27 cellular contexts compared by ENCODE assay signal in genomic region chr14:88866305-88866704, GRCh38. TPM values are rescaled to one million over a fixed set of nuclear protein-coding genes. Genes with fewer than 3 reads are reported as not detected.
DNase-seq lines count a peak whose midpoint lies in the region; ATAC-seq, FAIRE-seq and TF ChIP-seq lines count a peak whose summit lies in the region.
"Had no signal": no experiment of that assay in that cellular context is flagged by ENCODE, and none has a peak within 500 bp of the region (broad histone marks: within the 10 kb centered on the region; RNA-seq: fewer than 3 reads in every experiment).

No MANE protein-coding gene starts in this region.

- H2BK15ac ChIP-seq in IMR-90 (ENCODE audit: low read depth, low read length): no peak overlapping the region

- in situ Hi-C loops in IMR-90 (cut with MboI; ENCODE audit: low sequenced_read_pairs) (no loop called here), HepG2 (cut with HindIII; ENCODE audit: extremely low pct_ligation_motif_present, low pct_unique_long_range_greater_than_20kb) (no loop called here)

- H4K8ac ChIP-seq in IMR-90 (ENCODE audit: low read depth in 2 of 2, low read length in 2 of 2): peak overlapping the region in 1 of 2 experiments; percentile 82; a peak in 2 of 4 replicates

- no peak overlapping the region for H3K4me3 Mint-ChIP-seq in naive thymus-derived CD4-positive, alpha-beta T cell
- H3K4me3 Mint-ChIP-seq in activated naive CD4-positive, alpha-beta T cell treated with anti-CD3 and anti-CD28 coated beads for 36 hours: no peak overlapping the region
- H3K4me3 Mint-ChIP-seq: immature natural killer cell; mesothelial cell of epicardium; naive thymus-derived CD8-positive, alpha-beta T cell; stimulated activated naive CD8-positive, alpha-beta T cell treated with anti-CD3 and anti-CD28 coated beads, Interleukin-15, Interleukin-2, amounts not matched to agents 100 ng/mL and 50 ng/mL, for 24 hours had no signal

- peak overlapping the region; percentile 82 for H3K14ac ChIP-seq in IMR-90 (replicated peaks; ENCODE audit: low read depth, low read length)

- peaks cover 6% of the 10 kb centered on the region for H3K9me1 ChIP-seq in IMR-90 (ENCODE audit: insufficient read depth, low read length)

- H4K20me1 ChIP-seq in IMR-90 (ENCODE audit: insufficient read depth, low read length): no peaks in the 10 kb centered on the region
- H4K20me1 ChIP-seq in HepG2 (ENCODE audit: insufficient read depth, low read length): no peaks in the 10 kb centered on the region

- H2BK120ac ChIP-seq in IMR-90 (ENCODE audit: low read depth, low read length): peak overlapping the region; percentile 89; the same call in 1 of the 2 replicates

- POLR2A ChIA-PET in IMR-90 (lab: Charles Lee; ENCODE audit: unreplicated experiment): no interaction called here
- POLR2A ChIA-PET in naive thymus-derived CD4-positive, alpha-beta T cell (lab: Charles Lee): no interaction called here
- POLR2A ChIA-PET in HepG2 (lab: Yijun Ruan, JAX): no interaction called here

- H3K4ac ChIP-seq in IMR-90 (ENCODE audit: low read depth, low read length): peak overlapping the region; percentile 91

- H2AK9ac ChIP-seq in IMR-90 (replicated peaks; ENCODE audit: low read depth, low read length, poor library complexity): no peak overlapping the region

- H3K4me3 ChIP-seq in IMR-90 (ENCODE audit: insufficient read depth, low read depth, low read length): no peak overlapping the region
- H3K4me3 ChIP-seq in choroid plexus epithelial cell (ENCODE audit: low read depth, low read length): no peak overlapping the region
- H3K4me3 ChIP-seq in naive thymus-derived CD4-positive, alpha-beta T cell (ENCODE audit: low read length): no peak overlapping the region
- H3K4me3 ChIP-seq in HepG2 (replicated peaks in 1 of 3; ENCODE audit: insufficient read depth in 1 of 3, low read depth in 2 of 3, low read length in 3 of 3): no peak overlapping the region
- H3K4me3 ChIP-seq: A549, gastrocnemius medialis, PC-9 had no signal

- BruUV-seq in IMR-90 (replicated peaks; lab: Mats Ljungman, UMichigan) (no TSS peak), HepG2 (replicated peaks; lab: Mats Ljungman, UMichigan) (no TSS peak)

- H2AFZ ChIP-seq in IMR-90 (replicated peaks; ENCODE audit: low read length, poor library complexity) (no peak overlapping the region), HepG2 (ENCODE audit: low read length) (no peak overlapping the region)
- H2AFZ ChIP-seq: PC-9 had no signal

- TF ChIP-seq EP300 in HepG2 (IDR thresholded peaks at IDR 0.05; ENCODE audit: low read depth in 2 of 2, low read length in 2 of 2): no peak
- no peak for TF ChIP-seq EP300 in HepG2 (CRISPR knock-in tag; IDR thresholded peaks at IDR 0.05; ENCODE audit: borderline replicate concordance)

- TF ChIP-seq POLR2A in IMR-90 (IDR thresholded peaks at IDR 0.05; ENCODE audit: low read depth, low read length) (no peak), HepG2 (IDR thresholded peaks at IDR 0.05; ENCODE audit: insufficient read depth in 1 of 2, low read depth in 2 of 2, low read length in 2 of 2) (no peak)

- H2BK5ac ChIP-seq in IMR-90 (ENCODE audit: low read depth, low read length, poor library complexity, severe bottlenecking): peak overlapping the region; percentile 92

- peaks cover 0 to 10% (median 7%) of the 10 kb centered on the region in 5 donors for H3K36me3 Mint-ChIP-seq in naive thymus-derived CD4-positive, alpha-beta T cell
- peaks cover 4% of the 10 kb centered on the region for H3K36me3 Mint-ChIP-seq in activated naive CD4-positive, alpha-beta T cell treated with anti-CD3 and anti-CD28 coated beads for 36 hours (ENCODE audit: low read depth)

- no peaks in the 10 kb centered on the region for H3K27me3 Mint-ChIP-seq in naive thymus-derived CD4-positive, alpha-beta T cell
- H3K27me3 Mint-ChIP-seq in activated naive CD4-positive, alpha-beta T cell treated with anti-CD3 and anti-CD28 coated beads for 36 hours (ENCODE audit: low read depth): no peaks in the 10 kb centered on the region
- H3K27me3 Mint-ChIP-seq: naive thymus-derived CD8-positive, alpha-beta T cell; stimulated activated naive CD8-positive, alpha-beta T cell treated with anti-CD3 and anti-CD28 coated beads, Interleukin-15, Interleukin-2, amounts not matched to agents 100 ng/mL and 50 ng/mL, for 24 hours had no signal

- peak overlapping the region; percentile 42; the same call in 1 of the 2 replicates for H3K18ac ChIP-seq in IMR-90 (ENCODE audit: low read depth, low read length)

- H3K9me3 ChIP-seq in IMR-90 (ENCODE audit: control insufficient read depth, insufficient read depth, low read length) (no peaks in the 10 kb centered on the region), HepG2 (ENCODE audit: low read length) (no peaks in the 10 kb centered on the region)
- H3K9me3 ChIP-seq in naive thymus-derived CD4-positive, alpha-beta T cell (ENCODE audit: control insufficient read depth in 2 of 3, low read length in 3 of 3): no peaks in the 10 kb centered on the region
- H3K9me3 ChIP-seq: A549, gastrocnemius medialis had no signal

- H3K4me1 ChIP-seq in IMR-90 (ENCODE audit: control insufficient read depth, insufficient read depth, low read length) (peaks cover 2% of the 10 kb centered on the region), HepG2 (ENCODE audit: insufficient read depth, low read length) (no peaks in the 10 kb centered on the region)
- H3K4me1 ChIP-seq in naive thymus-derived CD4-positive, alpha-beta T cell (ENCODE audit: control insufficient read depth in 2 of 2, insufficient read depth in 2 of 2, low read length in 2 of 2): no peaks in the 10 kb centered on the region
- H3K4me1 ChIP-seq: A549, gastrocnemius medialis had no signal

- no peak for FAIRE-seq in HepG2 (lab: Jason Lieb, UNC)
- FAIRE-seq: A549, bronchial epithelial cell, H1, HTR-8/SVneo had no signal

- H3K36me3 ChIP-seq in IMR-90 (ENCODE audit: control insufficient read depth, insufficient read depth, low read length): peaks cover 12% of the 10 kb centered on the region
- no peaks in the 10 kb centered on the region for H3K36me3 ChIP-seq in naive thymus-derived CD4-positive, alpha-beta T cell (ENCODE audit: control insufficient read depth in 2 of 3, insufficient read depth in 3 of 3, low read length in 3 of 3)
- peaks cover 2 to 4% of the 10 kb centered on the region in 2 experiments; a peak in 2 of 5 replicates for H3K36me3 ChIP-seq in HepG2 (replicated peaks in 1 of 2; ENCODE audit: control insufficient read depth in 1 of 2, insufficient read depth in 2 of 2, low read length in 2 of 2)
- H3K36me3 ChIP-seq: gastrocnemius medialis had no signal

- peak overlapping the region; percentile 65; the same call in 1 of the 2 replicates for H4K91ac ChIP-seq in IMR-90 (ENCODE audit: insufficient read depth, low read depth, low read length)

- H3K27me3 ChIP-seq in IMR-90 (ENCODE audit: control insufficient read depth, insufficient read depth, low read length) (no peaks in the 10 kb centered on the region), HepG2 (ENCODE audit: control insufficient read depth in 1 of 2, insufficient read depth in 2 of 2, low read length in 2 of 2) (no peaks in the 10 kb centered on the region)
- H3K27me3 ChIP-seq in naive thymus-derived CD4-positive, alpha-beta T cell (ENCODE audit: control insufficient read depth in 2 of 2, insufficient read depth in 2 of 2, low read length in 2 of 2): no peaks in the 10 kb centered on the region
- H3K27me3 ChIP-seq: gastrocnemius medialis had no signal

- no peak overlapping the region; the same call in 1 of the 2 replicates for H3K9ac ChIP-seq in IMR-90 (ENCODE audit: low read depth, low read length)
- no peak overlapping the region for H3K9ac ChIP-seq in HepG2 (ENCODE audit: insufficient read depth, low read depth, low read length)
- H3K9ac ChIP-seq: KMS-11 had no signal

- WGBS in IMR-90 (ENCODE audit: extremely low coverage in 2 of 2, insufficient read length in 1 of 2), 2 experiments: no CpG with 5 or more reads among the region's 3 CpGs
- WGBS in HepG2 (ENCODE audit: low lambda C conversion rate): 89% methylated on average over 3 of the region's 3 CpGs

- H2BK20ac ChIP-seq in IMR-90 (ENCODE audit: low read depth, low read length): peak overlapping the region; percentile 80

- ATAC-seq in IMR-90 (ENCODE audit: low read depth) (peak; percentile 70), HepG2 (no peak)
- no peak for ATAC-seq in naive thymus-derived CD4-positive, alpha-beta T cell
- ATAC-seq: A549; esophagus mucosa; gastrocnemius medialis; left lobe of liver; naive thymus-derived CD8-positive, alpha-beta T cell had no signal

- H3K79me1 ChIP-seq in IMR-90 (ENCODE audit: low read depth in 1 of 2, low read length in 2 of 2): peaks cover 0 to 19% of the 10 kb centered on the region in 2 experiments; a peak in 3 of 4 replicates

- no peak overlapping the region for H3K56ac ChIP-seq in IMR-90 (ENCODE audit: extremely low read depth, insufficient read depth, low read length)

- DNase-seq in AG09319 (ENCODE audit: extremely low read depth, low read depth): peak; percentile 24
- DNase-seq in IMR-90: peak; percentile 75
- DNase-seq in choroid plexus epithelial cell (ENCODE audit: low read depth): peak; percentile 61
- DNase-seq in lung microvascular endothelial cell (ENCODE audit: low read depth in 2 of 2): peak; percentile 17 to 41
- DNase-seq in NCI-H748 treated with DMSO at 0.1 percent for 48 hours (lab: John Stamatoyannopoulos, UW): no peak
- DNase-seq in naive thymus-derived CD4-positive, alpha-beta T cell: no peak
- no peak for DNase-seq in HepG2 (ENCODE audit: low spot score)
- DNase-seq in activated naive CD4-positive, alpha-beta T cell treated with anti-CD3 and anti-CD28 coated beads for 36 hours: no peak
- DNase-seq: activated CD4-positive, alpha-beta T cell treated with anti-CD3 and anti-CD28 coated beads for 4 hours; activated T-cell treated with anti-CD3 and anti-CD28 coated beads, Interleukin-2, amount 50 U/mL, for 1 hour; effector memory CD4-positive, alpha-beta T cell; gastrocnemius medialis; immature natural killer cell; naive thymus-derived CD8-positive, alpha-beta T cell; NCI-H1436 treated with DMSO at 0.1 percent for 48 hours; NK-92 treated with Interleukin-12 subunit alpha and Interleukin-12 subunit beta, amount 100 ng/mL, for 24 hours; PC-9; SHP77 had no signal

- H3K27ac ChIP-seq in IMR-90 (ENCODE audit: insufficient read depth, low read length) (no peak overlapping the region), HepG2 (ENCODE audit: extremely low read length, insufficient read depth, low read length) (no peak overlapping the region)
- no peak overlapping the region for H3K27ac ChIP-seq in naive thymus-derived CD4-positive, alpha-beta T cell (ENCODE audit: low read depth, low read length)
- H3K27ac ChIP-seq: A549, gastrocnemius medialis, KMS-11, PC-9 had no signal

- TF ChIP-seq RAD21 in IMR-90 (IDR thresholded peaks at IDR 0.05; ENCODE audit: low read length) (no peak), HepG2 (CRISPR knock-in tag; IDR thresholded peaks at IDR 0.05) (no peak)

- H3K4me1 Mint-ChIP-seq in naive thymus-derived CD4-positive, alpha-beta T cell: no peaks in the 10 kb centered on the region
- no peaks in the 10 kb centered on the region for H3K4me1 Mint-ChIP-seq in activated naive CD4-positive, alpha-beta T cell treated with anti-CD3 and anti-CD28 coated beads for 36 hours (ENCODE audit: low read depth)
- H3K4me1 Mint-ChIP-seq: immature natural killer cell, mesothelial cell of epicardium had no signal

- dilution Hi-C loops in IMR-90 (cut with HindIII; ENCODE audit: low sequenced_read_pairs, unreplicated experiment): no loop called here

- no peaks in the 10 kb centered on the region for H3K79me2 ChIP-seq in HepG2 (ENCODE audit: insufficient read depth, low read length)

- H3K27ac Mint-ChIP-seq in naive thymus-derived CD4-positive, alpha-beta T cell: peak overlapping the region in 1 of 9 donors; percentile 72
- no peak overlapping the region for H3K27ac Mint-ChIP-seq in activated naive CD4-positive, alpha-beta T cell treated with anti-CD3 and anti-CD28 coated beads for 36 hours
- H3K27ac Mint-ChIP-seq: immature natural killer cell; mesothelial cell of epicardium; stimulated activated naive CD8-positive, alpha-beta T cell treated with anti-CD3 and anti-CD28 coated beads, Interleukin-15, Interleukin-2, amounts not matched to agents 100 ng/mL and 50 ng/mL, for 24 hours had no signal

- CTCF ChIA-PET in IMR-90 (lab: Yijun Ruan, JAX) (interaction anchor here (0.7 to 1.0 kb wide), 2 partner anchors 12 to 26 kb away, joined by 3 to 5 read pairs; no protein-coding TSS in a partner anchor), HepG2 (lab: Yijun Ruan, JAX; ENCODE audit: low intra/inter-chr PET ratio, low total read pairs) (no interaction called here)
- CTCF ChIA-PET in naive thymus-derived CD4-positive, alpha-beta T cell (lab: Charles Lee): interaction anchor here (3.9 kb wide), 1 partner anchor 198 kb away, joined by 38 read pairs; no protein-coding TSS in a partner anchor
- CTCF ChIA-PET in activated naive CD4-positive, alpha-beta T cell treated with anti-CD3 and anti-CD28 coated beads for 36 hours (lab: Charles Lee): interaction anchor here (0.6 to 0.7 kb wide), 2 partner anchors 148 to 395 kb away, joined by 3 read pairs; no protein-coding TSS in a partner anchor

- intact Hi-C loops in IMR-90 (cut with micrococcal nuclease): no loop called here
- intact Hi-C loops in naive thymus-derived CD4-positive, alpha-beta T cell (cut with micrococcal nuclease): no loop called here
- intact Hi-C loops in HepG2 (cut with micrococcal nuclease; ENCODE audit: unreplicated experiment): no loop called here
- intact Hi-C loops in activated naive CD4-positive, alpha-beta T cell treated with anti-CD3 and anti-CD28 coated beads for 36 hours (cut with micrococcal nuclease): loop anchor here (5.0 kb wide), 1 partner anchor 679 kb away; no protein-coding TSS in a partner anchor

- H3K23ac ChIP-seq in IMR-90 (ENCODE audit: low read depth, low read length): peak overlapping the region; percentile 52

- TF ChIP-seq CTCF in AG09319 (IDR thresholded peaks at IDR 0.05; ENCODE audit: low read depth, low read length) (no peak), IMR-90 (conservative IDR thresholded peaks at IDR 0.05; ENCODE audit: low read depth, low read length) (no peak), choroid plexus epithelial cell (conservative IDR thresholded peaks at IDR 0.05; ENCODE audit: low read depth, low read length) (no peak), HepG2 (CRISPR knock-in tag; IDR thresholded peaks at IDR 0.05) (no peak)

- peak overlapping the region; percentile 84; the same call in 1 of the 2 replicates for H2AK5ac ChIP-seq in IMR-90 (ENCODE audit: low read depth, low read length)

- H3K9me3 Mint-ChIP-seq in naive thymus-derived CD4-positive, alpha-beta T cell: no peaks in the 10 kb centered on the region
- no peaks in the 10 kb centered on the region for H3K9me3 Mint-ChIP-seq in activated naive CD4-positive, alpha-beta T cell treated with anti-CD3 and anti-CD28 coated beads for 36 hours
- H3K9me3 Mint-ChIP-seq: immature natural killer cell; mesothelial cell of epicardium; naive thymus-derived CD8-positive, alpha-beta T cell; stimulated activated naive CD8-positive, alpha-beta T cell treated with anti-CD3 and anti-CD28 coated beads, Interleukin-15, Interleukin-2, amounts not matched to agents 100 ng/mL and 50 ng/mL, for 24 hours had no signal

- H3K4me2 ChIP-seq in IMR-90 (ENCODE audit: low read depth, low read length) (peak overlapping the region; percentile 3; the same call in 1 of the 2 replicates), HepG2 (ENCODE audit: low read depth, low read length) (no peak overlapping the region)
- H3K4me2 ChIP-seq: A549, KMS-11, PC-9 had no signal

- peak overlapping the region; percentile 9; the same call in 1 of the 2 replicates for H4K5ac ChIP-seq in IMR-90 (ENCODE audit: low read depth, low read length)

RNA-seq across cellular contexts. Expression of gene TTC8, which starts 41.9 kb away (rescaled TPM):
- total RNA-seq in IMR-90 (2012; rRNA removed): 48.0 and 48.9 TPM in 2 replicates
- 75.9 and 84.2 TPM in 2 replicates for polyA plus RNA-seq in IMR-90 (2012; rRNA removed)
- polyA plus RNA-seq in IMR-90 (2012; cell fraction: cytosol; rRNA removed): 21.1 and 38.5 TPM in 2 replicates
- polyA plus RNA-seq in IMR-90 (2012; cell fraction: nucleus; rRNA removed; ENCODE audit: low replicate concordance): 29.6 and 115 TPM in 2 replicates
- 5.0 and 7.2 TPM in 2 replicates for total RNA-seq in lung microvascular endothelial cell
- total RNA-seq in naive thymus-derived CD4-positive, alpha-beta T cell: 1 to 10 TPM; 1.8 to 3.4 (median 2.1) TPM
- 1 to 10 TPM; 1.3 to 2.2 TPM for polyA plus RNA-seq in naive thymus-derived CD4-positive, alpha-beta T cell
- total RNA-seq in HepG2 (2016; rRNA removed; fragmentation: Illumina TruSeq; extraction: Trizol): 13.8 and 19.5 TPM in 2 replicates
- total RNA-seq in HepG2 (2016; cell fraction: cytosol; rRNA removed; fragmentation: Illumina TruSeq; extraction: Trizol; ENCODE audit: low read depth): 4.7 and 5.9 TPM in 2 replicates
- 15.2 and 20.3 TPM in 2 replicates for total RNA-seq in HepG2 (2016; cell fraction: insoluble cytoplasmic fraction; rRNA removed; fragmentation: Illumina TruSeq; extraction: Trizol)
- 6.1 and 7.5 TPM in 2 replicates for total RNA-seq in HepG2 (2016; cell fraction: membrane; rRNA removed; fragmentation: Illumina TruSeq; extraction: Trizol)
- total RNA-seq in HepG2 (2016; cell fraction: nucleus; rRNA removed; fragmentation: Illumina TruSeq; extraction: Trizol): 8.4 and 14.7 TPM in 2 replicates
- 15.0 and 15.2 TPM in 2 replicates for polyA plus RNA-seq in HepG2 (2011; rRNA removed)
- 9.4 and 10.7 TPM in 2 replicates for polyA plus RNA-seq in HepG2 (2011; cell fraction: cytosol; rRNA removed)
- polyA plus RNA-seq in HepG2 (2011; cell fraction: nucleus; rRNA removed): 12.5 and 15.5 TPM in 2 replicates
- polyA plus RNA-seq in HepG2 (2012): 7.1 and 9.5 TPM in 2 replicates
- 0.93 and 1.3 TPM in 2 replicates for polyA plus RNA-seq in HepG2 (2016; cell fraction: cytosol; fragmentation: Illumina TruSeq; extraction: Trizol; ENCODE audit: low read depth)
- 18.7 and 20.3 TPM in 2 replicates for polyA plus RNA-seq in HepG2 (2016; cell fraction: insoluble cytoplasmic fraction; fragmentation: Illumina TruSeq; extraction: Trizol; ENCODE audit: low read depth)
- 2.8 and 3.7 TPM in 2 replicates for polyA plus RNA-seq in HepG2 (2016; cell fraction: membrane; fragmentation: Illumina TruSeq; extraction: Trizol; ENCODE audit: low read depth)
- polyA plus RNA-seq in HepG2 (2016; cell fraction: nucleus; fragmentation: Illumina TruSeq; extraction: Trizol; ENCODE audit: insufficient read depth, low read depth): 14.3 and 14.7 TPM in 2 replicates
- polyA minus RNA-seq in HepG2 (2011; rRNA and poly(A)+ RNA removed; ENCODE audit: low replicate concordance): 8.8 and 14.1 TPM in 2 replicates
- polyA minus RNA-seq in HepG2 (2011; cell fraction: cytosol; rRNA and poly(A)+ RNA removed): 11.0 and 11.3 TPM in 2 replicates
- 11.1 and 12.2 TPM in 2 replicates for polyA minus RNA-seq in HepG2 (2011; cell fraction: nucleus; rRNA and poly(A)+ RNA removed)
- 1 to 10 TPM; 1.8 to 1.9 TPM for total RNA-seq in activated naive CD4-positive, alpha-beta T cell treated with anti-CD3 and anti-CD28 coated beads for 36 hours

Comparison
In these comparisons a context has a peak if more than half of its experiments do, and no peak if none do; other contexts are left out.
1. DNase-seq: peak in AG09319 (single experiment), IMR-90 (single experiment), choroid plexus epithelial cell (single experiment) and lung microvascular endothelial cell (2 of 2); none in NCI-H748 treated with DMSO at 0.1 percent for 48 hours (single experiment), naive thymus-derived CD4-positive, alpha-beta T cell (0 of 9), HepG2 (single experiment) and activated naive CD4-positive, alpha-beta T cell treated with anti-CD3 and anti-CD28 coated beads for 36 hours (single experiment).